2 cellular contexts compared by ENCODE assay signal in the genomic region with DNA sequence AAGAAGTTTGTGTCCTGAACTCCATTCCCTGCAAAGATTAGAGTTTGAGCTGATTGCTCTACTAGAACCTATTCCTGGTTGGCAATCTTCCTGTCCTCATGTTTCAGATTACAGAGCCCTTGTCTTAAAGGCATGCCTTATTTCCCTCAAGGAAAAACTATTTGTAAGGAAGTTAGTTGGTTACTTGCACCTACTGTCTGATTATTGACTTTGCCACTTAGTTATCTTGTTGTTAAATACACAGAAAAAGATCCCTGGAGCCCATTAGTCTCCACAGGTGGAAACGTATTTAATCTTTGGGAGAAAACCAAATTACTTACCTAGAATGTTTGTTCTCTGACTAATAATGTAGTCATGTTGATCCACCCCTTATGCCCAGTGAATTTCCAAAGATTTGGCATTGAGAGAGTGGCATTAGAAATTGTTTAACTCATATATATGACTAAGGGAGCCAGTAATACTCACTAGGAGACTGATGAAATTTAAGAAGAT.
TF ChIP-seq lines count a peak whose summit lies in the region.

No MANE protein-coding gene starts in this region.

TF ChIP-seq in Ishikawa, 13 proteins besides CTCF, POLR2A, EP300 and RAD21 (continued from another document):
- TF ChIP-seq TCF12 (IDR thresholded peaks at IDR 0.05; ENCODE audit: low read depth) (no peak), NFIC (IDR thresholded peaks at IDR 0.05) (0 out of 2 replicates have a peak, but pooled peaks have one; percentile 20), ZBTB7A (IDR thresholded peaks at IDR 0.05; ENCODE audit: low read depth) (no peak)

TF ChIP-seq in HepG2, 621 proteins besides CTCF, POLR2A, EP300 and RAD21 (continued from another document):
- 0 out of 2 replicates have a peak, but pooled peaks have one; percentile 16 for TF ChIP-seq CREM (IDR thresholded peaks at IDR 0.05)
- TF ChIP-seq CREM (CRISPR knock-in tag; IDR thresholded peaks at IDR 0.05), result no peak
- TF ChIP-seq FOXP1 (IDR thresholded peaks at IDR 0.05), result no peak
- peak; percentile 35; the same call in 1 of the 2 replicates for TF ChIP-seq FOXP1 (CRISPR knock-in tag; IDR thresholded peaks at IDR 0.05)
- TF ChIP-seq RAD51 (IDR thresholded peaks at IDR 0.05; ENCODE audit: borderline replicate concordance), result no peak
- TF ChIP-seq SOX13 (IDR thresholded peaks at IDR 0.05), result no peak
- peak in 1 of 2 experiments; percentile 11; a peak in 1 of 4 replicates for TF ChIP-seq SOX13 (CRISPR knock-in tag; conservative IDR thresholded peaks at IDR 0.05 in 1 of 2, IDR thresholded peaks at IDR 0.05 in 1 of 2)
- peak; percentile 24; the same call in 1 of the 2 replicates for TF ChIP-seq GATAD2A (CRISPR knock-in tag; IDR thresholded peaks at IDR 0.05)
- TF ChIP-seq FOXA3 (CRISPR knock-in tag; IDR thresholded peaks at IDR 0.05), result peak; percentile 36; the same call in 1 of the 2 replicates
- no peak for TF ChIP-seq SAFB2 (CRISPR knock-in tag; IDR thresholded peaks at IDR 0.05; ENCODE audit: borderline replicate concordance, low read depth)
- TF ChIP-seq NR2F6 (IDR thresholded peaks at IDR 0.05), result 0 out of 2 replicates have a peak, but pooled peaks have one; percentile 17
- no peak for TF ChIP-seq NR2F6 (CRISPR knock-in tag; IDR thresholded peaks at IDR 0.05)
- TF ChIP-seq, protein P1, sequence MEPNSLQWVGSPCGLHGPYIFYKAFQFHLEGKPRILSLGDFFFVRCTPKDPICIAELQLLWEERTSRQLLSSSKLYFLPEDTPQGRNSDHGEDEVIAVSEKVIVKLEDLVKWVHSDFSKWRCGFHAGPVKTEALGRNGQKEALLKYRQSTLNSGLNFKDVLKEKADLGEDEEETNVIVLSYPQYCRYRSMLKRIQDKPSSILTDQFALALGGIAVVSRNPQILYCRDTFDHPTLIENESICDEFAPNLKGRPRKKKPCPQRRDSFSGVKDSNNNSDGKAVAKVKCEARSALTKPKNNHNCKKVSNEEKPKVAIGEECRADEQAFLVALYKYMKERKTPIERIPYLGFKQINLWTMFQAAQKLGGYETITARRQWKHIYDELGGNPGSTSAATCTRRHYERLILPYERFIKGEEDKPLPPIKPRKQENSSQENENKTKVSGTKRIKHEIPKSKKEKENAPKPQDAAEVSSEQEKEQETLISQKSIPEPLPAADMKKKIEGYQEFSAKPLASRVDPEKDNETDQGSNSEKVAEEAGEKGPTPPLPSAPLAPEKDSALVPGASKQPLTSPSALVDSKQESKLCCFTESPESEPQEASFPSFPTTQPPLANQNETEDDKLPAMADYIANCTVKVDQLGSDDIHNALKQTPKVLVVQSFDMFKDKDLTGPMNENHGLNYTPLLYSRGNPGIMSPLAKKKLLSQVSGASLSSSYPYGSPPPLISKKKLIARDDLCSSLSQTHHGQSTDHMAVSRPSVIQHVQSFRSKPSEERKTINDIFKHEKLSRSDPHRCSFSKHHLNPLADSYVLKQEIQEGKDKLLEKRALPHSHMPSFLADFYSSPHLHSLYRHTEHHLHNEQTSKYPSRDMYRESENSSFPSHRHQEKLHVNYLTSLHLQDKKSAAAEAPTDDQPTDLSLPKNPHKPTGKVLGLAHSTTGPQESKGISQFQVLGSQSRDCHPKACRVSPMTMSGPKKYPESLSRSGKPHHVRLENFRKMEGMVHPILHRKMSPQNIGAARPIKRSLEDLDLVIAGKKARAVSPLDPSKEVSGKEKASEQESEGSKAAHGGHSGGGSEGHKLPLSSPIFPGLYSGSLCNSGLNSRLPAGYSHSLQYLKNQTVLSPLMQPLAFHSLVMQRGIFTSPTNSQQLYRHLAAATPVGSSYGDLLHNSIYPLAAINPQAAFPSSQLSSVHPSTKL (CRISPR knock-in tag; IDR thresholded peaks at IDR 0.05), result peak; percentile 12; the same call in 1 of the 2 replicates
- TF ChIP-seq ISL2 (CRISPR knock-in tag; IDR thresholded peaks at IDR 0.05), result peak; percentile 28; the same call in 1 of the 2 replicates
- TF ChIP-seq ZGPAT (CRISPR knock-in tag; IDR thresholded peaks at IDR 0.05), result peak; percentile 35; the same call in 1 of the 2 replicates
TF ChIP-seq in HepG2: peak in this region for 14.
